ENCODE assay signal across 13 cellular contexts in the genomic region with DNA sequence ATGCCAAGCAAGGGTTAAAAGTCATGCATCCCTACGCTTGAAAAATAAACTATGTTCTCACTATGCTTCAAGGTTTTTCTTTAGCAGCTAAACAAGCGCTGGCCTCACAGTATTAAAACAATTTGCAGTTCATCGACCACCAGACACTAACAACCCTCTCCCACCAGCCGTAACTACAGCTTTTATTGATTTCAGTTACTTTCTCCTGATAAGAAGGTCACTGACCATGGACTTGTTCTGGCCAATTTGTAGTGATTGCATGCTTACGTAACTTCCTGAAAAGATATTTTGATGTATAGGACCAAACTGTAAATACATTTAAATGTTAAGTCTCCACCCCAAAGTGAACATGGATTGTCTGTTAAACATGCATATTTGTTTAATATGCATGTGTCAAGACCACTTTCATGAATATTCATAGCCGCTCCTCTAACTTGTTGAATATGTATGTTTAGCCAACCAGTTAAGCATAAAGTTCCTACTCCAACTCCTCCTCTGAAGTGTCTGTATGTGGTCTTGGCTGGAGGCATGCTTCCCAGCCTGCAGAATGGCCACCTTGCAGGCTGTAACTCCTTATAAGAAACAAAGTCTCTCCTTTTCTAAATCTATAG. TPM values are rescaled to one million over a fixed set of nuclear protein-coding genes. Genes with fewer than 3 reads are reported as not detected.
DNase-seq lines count a peak whose midpoint lies in the region; ATAC-seq and FAIRE-seq lines count a peak whose summit lies in the region.
"Had no signal": no experiment of that assay in that cellular context is flagged by ENCODE, and none has a peak within 500 bp of the region (broad histone marks: within the 10 kb centered on the region; RNA-seq: fewer than 3 reads in every experiment).

No MANE protein-coding gene starts in this region.

- no peaks in the 10 kb centered on the region for H3K27me3 ChIP-seq in HUES6 (ENCODE audit: control insufficient read depth, insufficient read depth, low read length)
- H3K27me3 ChIP-seq: right atrium auricular region, upper lobe of right lung had no signal

- no peaks in the 10 kb centered on the region for H3K9me3 Mint-ChIP-seq in activated T-helper 2 cell treated with anti-CD3 and anti-CD28 coated beads, Interferon-gamma antibody, Interleukin-2, Interleukin-4, amounts not matched to agents 10 μg/mL and 5 μg/mL and 100 μg/mL, durations not matched to agents 14 hours and 24 hours and 36 hours
- no peaks in the 10 kb centered on the region for H3K9me3 Mint-ChIP-seq in naive B cell

- H3K27ac ChIP-seq in HUES6 (ENCODE audit: low read depth, low read length), result no peak overlapping the region
- H3K27ac ChIP-seq: lower lobe of right lung had no signal

- no peaks in the 10 kb centered on the region for H3K27me3 Mint-ChIP-seq in activated T-helper 2 cell treated with anti-CD3 and anti-CD28 coated beads, Interferon-gamma antibody, Interleukin-2, Interleukin-4, amounts not matched to agents 10 μg/mL and 5 μg/mL and 100 μg/mL, durations not matched to agents 14 hours and 24 hours and 36 hours (ENCODE audit: low read depth)
- H3K27me3 Mint-ChIP-seq in naive B cell, result no peaks in the 10 kb centered on the region

- peak overlapping the region; percentile 67 for H3K4me3 Mint-ChIP-seq in activated T-helper 2 cell treated with anti-CD3 and anti-CD28 coated beads, Interferon-gamma antibody, Interleukin-2, Interleukin-4, amounts not matched to agents 10 μg/mL and 5 μg/mL and 100 μg/mL, durations not matched to agents 14 hours and 24 hours and 36 hours (ENCODE audit: low read depth)
- peak overlapping the region in 6 of 8 donors; percentile 1 to 100 (median 98) for H3K4me3 Mint-ChIP-seq in naive B cell

- peaks cover 4% of the 10 kb centered on the region; the same call in 1 of the 2 replicates for H3K4me1 ChIP-seq in HUES6 (ENCODE audit: control insufficient read depth, insufficient read depth, low read length)

- intact Hi-C loops in activated T-helper 2 cell treated with anti-CD3 and anti-CD28 coated beads, Interferon-gamma antibody, Interleukin-2, Interleukin-4, amounts not matched to agents 10 μg/mL and 5 μg/mL and 100 μg/mL, durations not matched to agents 14 hours and 24 hours and 36 hours (cut with micrococcal nuclease), result loop anchor here (5.0 to 10.0 kb wide), 3 partner anchors 157 to 445 kb away; partner anchors contain the start of gene ENOSF1

- no peak for ATAC-seq in naive B cell (ENCODE audit: low read depth in 2 of 2)
- no peak for ATAC-seq in GM18502 (IDR thresholded peaks at IDR 0.05; ENCODE audit: poor library complexity, unreplicated experiment)
- no peak for ATAC-seq in HG03280 (IDR thresholded peaks at IDR 0.05; ENCODE audit: unreplicated experiment)
- ATAC-seq: lower lobe of right lung, upper lobe of right lung had no signal

- peak; percentile 47 for DNase-seq in DMS 273 (lab: John Stamatoyannopoulos, UW; ENCODE audit: unreplicated experiment)
- DNase-seq in DMS 273 treated with DMSO at 0.1 percent for 48 hours (lab: John Stamatoyannopoulos, UW), result no peak
- DNase-seq in activated T-helper 2 cell treated with anti-CD3 and anti-CD28 coated beads, Interferon-gamma antibody, Interleukin-2, Interleukin-4, amounts not matched to agents 10 μg/mL and 5 μg/mL and 100 μg/mL, durations not matched to agents 14 hours and 24 hours and 36 hours (ENCODE audit: low spot score), result no peak
- DNase-seq in naive B cell, result no peak
- no peak for DNase-seq in GM19239 (ENCODE audit: insufficient read length, low spot score)
- DNase-seq: cerebellar nuclear complex, lower lobe of right lung, NCI-H524 treated with DMSO at 0.1 percent for 48 hours, upper lobe of right lung had no signal

- peaks cover 9% of the 10 kb centered on the region for H3K36me3 ChIP-seq in HUES6 (ENCODE audit: control insufficient read depth, insufficient read depth, low read length)

- no peak for FAIRE-seq in GM19239 (lab: Jason Lieb, UNC)

- H3K9me3 ChIP-seq in HUES6 (ENCODE audit: control insufficient read depth, insufficient read depth, low read depth, low read length), result no peaks in the 10 kb centered on the region
- H3K9me3 ChIP-seq: lower lobe of right lung, right atrium auricular region, upper lobe of right lung had no signal

- H3K4me3 ChIP-seq in HUES6 (ENCODE audit: low read depth, low read length), result 0 out of 2 replicates have a peak overlapping the region, but pooled peaks have one; percentile 82

- peaks cover 18% of the 10 kb centered on the region for H3K36me3 Mint-ChIP-seq in activated T-helper 2 cell treated with anti-CD3 and anti-CD28 coated beads, Interferon-gamma antibody, Interleukin-2, Interleukin-4, amounts not matched to agents 10 μg/mL and 5 μg/mL and 100 μg/mL, durations not matched to agents 14 hours and 24 hours and 36 hours (ENCODE audit: low read depth)
- H3K36me3 Mint-ChIP-seq in naive B cell, result peaks cover 4 to 7% of the 10 kb centered on the region in 2 donors

- H3K9ac ChIP-seq in HUES6 (ENCODE audit: low read length), result no peak overlapping the region

- H3K4me1 Mint-ChIP-seq in activated T-helper 2 cell treated with anti-CD3 and anti-CD28 coated beads, Interferon-gamma antibody, Interleukin-2, Interleukin-4, amounts not matched to agents 10 μg/mL and 5 μg/mL and 100 μg/mL, durations not matched to agents 14 hours and 24 hours and 36 hours (ENCODE audit: low read depth), result peaks cover 19% of the 10 kb centered on the region
- peaks cover 20 to 32% (median 25%) of the 10 kb centered on the region in 3 donors for H3K4me1 Mint-ChIP-seq in naive B cell

- H3K27ac Mint-ChIP-seq in activated T-helper 2 cell treated with anti-CD3 and anti-CD28 coated beads, Interferon-gamma antibody, Interleukin-2, Interleukin-4, amounts not matched to agents 10 μg/mL and 5 μg/mL and 100 μg/mL, durations not matched to agents 14 hours and 24 hours and 36 hours, result peak overlapping the region; percentile 75
- H3K27ac Mint-ChIP-seq in naive B cell, result peak overlapping the region in 3 of 6 donors; percentile 42 to 79 (median 52)

RNA-seq across cellular contexts. Expression of gene THOC1, which starts 1.7 kb away (rescaled TPM):
- 70.6 and 72.8 TPM in 2 replicates for total RNA-seq in activated T-helper 2 cell treated with anti-CD3 and anti-CD28 coated beads, Interferon-gamma antibody, Interleukin-2, Interleukin-4, amounts not matched to agents 10 μg/mL and 5 μg/mL and 100 μg/mL, durations not matched to agents 14 hours and 24 hours and 36 hours
- polyA plus RNA-seq in naive B cell (ENCODE audit: low read depth in 6 of 6), result 10 to 100 TPM; 10.6 to 23.6 (median 18.1) TPM
